In the genomic region with DNA sequence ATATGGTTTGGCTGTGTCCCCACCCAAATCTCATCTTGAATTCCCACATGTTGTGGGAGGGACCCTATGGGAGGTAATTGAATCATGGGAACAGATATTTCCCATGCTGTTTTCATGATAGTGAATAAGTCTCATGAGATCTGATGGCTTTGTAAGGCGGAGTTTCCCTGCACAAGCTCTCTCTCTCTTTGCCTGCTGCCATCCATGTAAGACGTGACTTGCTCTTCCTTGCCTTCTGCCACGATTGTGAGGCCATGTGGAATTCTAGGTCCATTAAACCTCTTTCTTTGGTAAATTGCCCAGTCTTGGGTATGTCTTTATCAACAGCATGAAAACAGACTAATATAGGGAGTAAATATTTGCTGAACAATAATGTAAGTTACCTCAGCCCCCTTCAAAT, we compare ENCODE assay signal across 7 cellular contexts. TPM values are rescaled to one million over a fixed set of nuclear protein-coding genes. Genes with fewer than 3 reads are reported as not detected.
"Had no signal": no experiment of that assay in that cellular context is flagged by ENCODE, and none has a peak within 500 bp of the region (broad histone marks: within the 10 kb centered on the region; RNA-seq: fewer than 3 reads in every experiment).

No MANE protein-coding gene starts in this region.

RNA-seq across cellular contexts. Expression of a gene that starts 4.2 kb away (rescaled TPM):
- total RNA-seq: OCI-LY7, PC-9, RPMI7951, SJCRH30, SJSA1, SK-MEL-5 had no signal
- polyA plus RNA-seq: SK-N-SH had no signal
